In genomic region chr9:114363424-114363823, GRCh38 we compare ENCODE assay signal across 1 cellular context.
TF ChIP-seq lines count a peak whose summit lies in the region.

No MANE protein-coding gene starts in this region.

TF ChIP-seq in GM12878, 131 proteins besides CTCF, POLR2A, EP300 and RAD21:
- TF ChIP-seq POLR2AphosphoS2 (IDR thresholded peaks at IDR 0.05; ENCODE audit: low read depth, low read length) = peak; percentile 36; the same call in 1 of the 2 replicates
- TF ChIP-seq MLLT1 (IDR thresholded peaks at IDR 0.05) = no peak
- TF ChIP-seq BCLAF1 (IDR thresholded peaks at IDR 0.05) = no peak
TF ChIP-seq in GM12878: peak in this region for 1.
